ENCODE assay signal across 12 cellular contexts in the genomic region with DNA sequence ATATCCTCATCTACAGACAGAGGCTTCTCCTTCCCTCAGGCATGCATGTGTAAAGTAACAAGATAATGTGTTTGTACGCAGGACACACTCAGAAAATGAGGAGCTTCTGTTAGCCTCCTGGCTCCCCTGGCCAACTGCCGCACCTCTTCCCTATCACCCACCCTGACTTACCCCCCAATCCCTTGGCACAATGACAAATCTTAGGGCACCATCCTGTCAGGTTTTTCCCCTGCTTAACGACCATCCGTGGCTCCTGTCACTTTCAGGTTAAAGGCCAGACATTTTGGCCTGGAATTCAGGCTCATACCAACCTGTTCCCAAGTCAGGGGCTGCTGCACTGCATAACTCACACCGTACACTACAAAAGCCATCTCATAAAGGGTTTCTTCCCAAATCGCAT. TPM values are rescaled to one million over a fixed set of nuclear protein-coding genes. Genes with fewer than 3 reads are reported as not detected.
DNase-seq lines count a peak whose midpoint lies in the region; ATAC-seq and TF ChIP-seq lines count a peak whose summit lies in the region.
"Had no signal": no experiment of that assay in that cellular context is flagged by ENCODE, and none has a peak within 500 bp of the region (broad histone marks: within the 10 kb centered on the region; RNA-seq: fewer than 3 reads in every experiment).

No MANE protein-coding gene starts in this region.

- CTCF ChIA-PET in WTC11 (lab: Charles Lee): interaction anchor here (1.9 to 2.9 kb wide), 3 partner anchors 10 to 55 kb away, joined by 8 to 13 read pairs (median 9); no protein-coding TSS in a partner anchor
- CTCF ChIA-PET in A673 (lab: Charles Lee): no interaction called here

- H3K27me3 Mint-ChIP-seq in T-helper 1 cell treated with Interleukin-12 subunit alpha and Interleukin-12 subunit beta and Interleukin-4 antibody, amounts not matched to agents 30 μg/mL and 1 μg/mL, for 36 hours (ENCODE audit: low read depth): no peaks in the 10 kb centered on the region
- H3K27me3 Mint-ChIP-seq in WTC11 (ENCODE audit: low read depth): no peaks in the 10 kb centered on the region
- peaks cover 1% of the 10 kb centered on the region for H3K27me3 Mint-ChIP-seq in glutamatergic neuron (ENCODE audit: unreplicated experiment)
- H3K27me3 Mint-ChIP-seq in stimulated activated naive CD8-positive, alpha-beta T cell treated with anti-CD3 and anti-CD28 coated beads, Interleukin-15, amount 100 ng/mL, for 72 hours: no peaks in the 10 kb centered on the region

- no peaks in the 10 kb centered on the region for H3K9me3 ChIP-seq in A673 (ENCODE audit: low read depth, low read length, poor library complexity, severe bottlenecking)

- DNase-seq in T-helper 1 cell (no peak), WTC11 (ENCODE audit: low spot score) (no peak), glutamatergic neuron (no peak), A673 (ENCODE audit: low spot score) (no peak), NOMO-1 treated with dmso at 0.1 percent for 144 hours (lab: John Stamatoyannopoulos, UW; ENCODE audit: unreplicated experiment) (no peak)
- DNase-seq in stimulated activated naive CD8-positive, alpha-beta T cell treated with anti-CD3 and anti-CD28 coated beads, Interleukin-15, amount 100 ng/mL, for 72 hours: no peak
- DNase-seq: ACHN, foreskin keratinocyte, KBM-7, NCI-H510A treated with DMSO at 0.1 percent for 48 hours had no signal

- no peaks in the 10 kb centered on the region for H3K9me3 Mint-ChIP-seq in T-helper 1 cell treated with Interleukin-12 subunit alpha and Interleukin-12 subunit beta and Interleukin-4 antibody, amounts not matched to agents 30 μg/mL and 1 μg/mL, for 36 hours
- no peaks in the 10 kb centered on the region for H3K9me3 Mint-ChIP-seq in WTC11
- H3K9me3 Mint-ChIP-seq in glutamatergic neuron (ENCODE audit: unreplicated experiment): no peaks in the 10 kb centered on the region
- no peaks in the 10 kb centered on the region for H3K9me3 Mint-ChIP-seq in stimulated activated naive CD8-positive, alpha-beta T cell treated with anti-CD3 and anti-CD28 coated beads, Interleukin-15, amount 100 ng/mL, for 72 hours

- ATAC-seq in WTC11 (no peak), GM21360 (IDR thresholded peaks at IDR 0.05; ENCODE audit: unreplicated experiment) (no peak)
- ATAC-seq in stimulated activated naive CD8-positive, alpha-beta T cell treated with anti-CD3 and anti-CD28 coated beads, Interleukin-15, amount 100 ng/mL, for 72 hours: no peak
- ATAC-seq: foreskin keratinocyte had no signal

- H3K27ac ChIP-seq in A673 (ENCODE audit: low read depth, low read length, poor library complexity, severe bottlenecking): no peak overlapping the region
- H3K27ac ChIP-seq: foreskin keratinocyte had no signal

- peak overlapping the region; percentile 45 for H3K27ac Mint-ChIP-seq in T-helper 1 cell treated with Interleukin-12 subunit alpha and Interleukin-12 subunit beta and Interleukin-4 antibody, amounts not matched to agents 30 μg/mL and 1 μg/mL, for 36 hours
- H3K27ac Mint-ChIP-seq in WTC11 (peak overlapping the region; percentile 62), glutamatergic neuron (ENCODE audit: unreplicated experiment) (peak overlapping the region; percentile 69)
- peak overlapping the region; percentile 30 to 84 for H3K27ac Mint-ChIP-seq in stimulated activated naive CD8-positive, alpha-beta T cell treated with anti-CD3 and anti-CD28 coated beads, Interleukin-15, amount 100 ng/mL, for 72 hours

- peaks cover 26% of the 10 kb centered on the region for H3K4me1 ChIP-seq in A673 (ENCODE audit: insufficient read depth, low read length, poor library complexity, severe bottlenecking)

- H3K36me3 Mint-ChIP-seq in T-helper 1 cell treated with Interleukin-12 subunit alpha and Interleukin-12 subunit beta and Interleukin-4 antibody, amounts not matched to agents 30 μg/mL and 1 μg/mL, for 36 hours (ENCODE audit: low read depth): peaks cover 25% of the 10 kb centered on the region
- H3K36me3 Mint-ChIP-seq in WTC11: no peaks in the 10 kb centered on the region
- H3K36me3 Mint-ChIP-seq in glutamatergic neuron (ENCODE audit: unreplicated experiment): no peaks in the 10 kb centered on the region

- H3K4me1 Mint-ChIP-seq in T-helper 1 cell treated with Interleukin-12 subunit alpha and Interleukin-12 subunit beta and Interleukin-4 antibody, amounts not matched to agents 30 μg/mL and 1 μg/mL, for 36 hours (ENCODE audit: low read depth): peaks cover 57% of the 10 kb centered on the region
- H3K4me1 Mint-ChIP-seq in WTC11 (peaks cover 43% of the 10 kb centered on the region), glutamatergic neuron (ENCODE audit: low read depth, unreplicated experiment) (peaks cover 22% of the 10 kb centered on the region)
- H3K4me1 Mint-ChIP-seq in stimulated activated naive CD8-positive, alpha-beta T cell treated with anti-CD3 and anti-CD28 coated beads, Interleukin-15, amount 100 ng/mL, for 72 hours: peaks cover 82% of the 10 kb centered on the region

- H3K36me3 ChIP-seq in A673 (ENCODE audit: insufficient read depth, low read length, poor library complexity, severe bottlenecking): no peaks in the 10 kb centered on the region

- intact Hi-C loops in A673 (cut with micrococcal nuclease; ENCODE audit: unreplicated experiment): no loop called here

- no peak overlapping the region for H3K4me3 ChIP-seq in A673 (ENCODE audit: low read depth, low read length, poor library complexity, severe bottlenecking)

- BruUV-seq in A673 (replicated peaks; lab: Mats Ljungman, UMichigan): no TSS peak

- H3K27me3 ChIP-seq in A673 (replicated peaks; ENCODE audit: insufficient read depth, low read depth, low read length, poor library complexity): no peaks in the 10 kb centered on the region
- H3K27me3 ChIP-seq: foreskin keratinocyte had no signal

- TF ChIP-seq CTCF in WTC11 (IDR thresholded peaks at IDR 0.05) (no peak), glutamatergic neuron (IDR thresholded peaks at IDR 0.05; ENCODE audit: partially characterized antibody, unreplicated experiment) (no peak), A673 (conservative IDR thresholded peaks at IDR 0.05; ENCODE audit: low read depth, low read length) (no peak)

- POLR2A ChIA-PET in WTC11 (lab: Charles Lee) (interaction anchor here (0.6 to 0.9 kb wide), 3 partner anchors 14 to 56 kb away, joined by 3 to 8 read pairs (median 4); no protein-coding TSS in a partner anchor), A673 (lab: Charles Lee; ENCODE audit: low non-redundant PET) (interaction anchor here (0.7 kb wide), 1 partner anchor 10 kb away, joined by 5 read pairs; no protein-coding TSS in a partner anchor)

- H3K4me3 Mint-ChIP-seq in T-helper 1 cell treated with Interleukin-12 subunit alpha and Interleukin-12 subunit beta and Interleukin-4 antibody, amounts not matched to agents 30 μg/mL and 1 μg/mL, for 36 hours: peak overlapping the region; percentile 64
- H3K4me3 Mint-ChIP-seq in WTC11 (no peak overlapping the region), glutamatergic neuron (ENCODE audit: unreplicated experiment) (peak overlapping the region; percentile 77)
- H3K4me3 Mint-ChIP-seq in stimulated activated naive CD8-positive, alpha-beta T cell treated with anti-CD3 and anti-CD28 coated beads, Interleukin-15, amount 100 ng/mL, for 72 hours: peak overlapping the region; percentile 98 to 99

TF ChIP-seq in WTC11, 78 proteins besides CTCF, POLR2A, EP300 and RAD21 (continues in another document):
- TF ChIP-seq, protein P1, sequence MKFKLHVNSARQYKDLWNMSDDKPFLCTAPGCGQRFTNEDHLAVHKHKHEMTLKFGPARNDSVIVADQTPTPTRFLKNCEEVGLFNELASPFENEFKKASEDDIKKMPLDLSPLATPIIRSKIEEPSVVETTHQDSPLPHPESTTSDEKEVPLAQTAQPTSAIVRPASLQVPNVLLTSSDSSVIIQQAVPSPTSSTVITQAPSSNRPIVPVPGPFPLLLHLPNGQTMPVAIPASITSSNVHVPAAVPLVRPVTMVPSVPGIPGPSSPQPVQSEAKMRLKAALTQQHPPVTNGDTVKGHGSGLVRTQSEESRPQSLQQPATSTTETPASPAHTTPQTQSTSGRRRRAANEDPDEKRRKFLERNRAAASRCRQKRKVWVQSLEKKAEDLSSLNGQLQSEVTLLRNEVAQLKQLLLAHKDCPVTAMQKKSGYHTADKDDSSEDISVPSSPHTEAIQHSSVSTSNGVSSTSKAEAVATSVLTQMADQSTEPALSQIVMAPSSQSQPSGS (CRISPR knock-in tag; IDR thresholded peaks at IDR 0.05; ENCODE audit: borderline replicate concordance, low read depth): no peak
- TF ChIP-seq ZNF317 (CRISPR knock-in tag; IDR thresholded peaks at IDR 0.05; ENCODE audit: borderline replicate concordance, low read depth): no peak
- TF ChIP-seq RORB (CRISPR knock-in tag; IDR thresholded peaks at IDR 0.05): no peak
- TF ChIP-seq TCF7 (CRISPR knock-in tag; IDR thresholded peaks at IDR 0.05; ENCODE audit: low read depth): no peak
- no peak for TF ChIP-seq NFE2L1 (CRISPR knock-in tag; IDR thresholded peaks at IDR 0.05)
- TF ChIP-seq, protein P2, sequence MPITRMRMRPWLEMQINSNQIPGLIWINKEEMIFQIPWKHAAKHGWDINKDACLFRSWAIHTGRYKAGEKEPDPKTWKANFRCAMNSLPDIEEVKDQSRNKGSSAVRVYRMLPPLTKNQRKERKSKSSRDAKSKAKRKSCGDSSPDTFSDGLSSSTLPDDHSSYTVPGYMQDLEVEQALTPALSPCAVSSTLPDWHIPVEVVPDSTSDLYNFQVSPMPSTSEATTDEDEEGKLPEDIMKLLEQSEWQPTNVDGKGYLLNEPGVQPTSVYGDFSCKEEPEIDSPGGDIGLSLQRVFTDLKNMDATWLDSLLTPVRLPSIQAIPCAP (CRISPR knock-in tag; IDR thresholded peaks at IDR 0.05): no peak
- no peak for TF ChIP-seq NFATC4 (CRISPR knock-in tag; IDR thresholded peaks at IDR 0.05)
- TF ChIP-seq, protein P3, sequence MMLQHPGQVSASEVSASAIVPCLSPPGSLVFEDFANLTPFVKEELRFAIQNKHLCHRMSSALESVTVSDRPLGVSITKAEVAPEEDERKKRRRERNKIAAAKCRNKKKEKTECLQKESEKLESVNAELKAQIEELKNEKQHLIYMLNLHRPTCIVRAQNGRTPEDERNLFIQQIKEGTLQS (CRISPR knock-in tag; conservative IDR thresholded peaks at IDR 0.05): no peak
- TF ChIP-seq EMX1 (CRISPR knock-in tag; IDR thresholded peaks at IDR 0.05): no peak
- no peak for TF ChIP-seq ATF1 (CRISPR knock-in tag; IDR thresholded peaks at IDR 0.05)

RNA-seq across cellular contexts. Expression of a gene that starts 7.4 kb away (rescaled TPM):
- total RNA-seq in WTC11 (2021) (26.0 to 29.3 TPM (median 27.5 TPM) in 3 replicates), glutamatergic neuron (ENCODE audit: unreplicated experiment) (32.6 TPM), A673 (2021) (20.4 and 28.8 TPM in 2 replicates)
